23 cellular contexts compared by ENCODE assay signal in genomic region chr4:20528508-20528907, GRCh38.
DNase-seq lines count a peak whose midpoint lies in the region; ATAC-seq and TF ChIP-seq lines count a peak whose summit lies in the region.
"Had no signal": no experiment of that assay in that cellular context is flagged by ENCODE, and none has a peak within 500 bp of the region (broad histone marks: within the 10 kb centered on the region; RNA-seq: fewer than 3 reads in every experiment).

No MANE protein-coding gene starts in this region.

- CTCF ChIA-PET in activated naive CD4-positive, alpha-beta T cell treated with anti-CD3 and anti-CD28 coated beads, Interleukin-2, amount 10 ng/mL, durations not matched to agents 7 days and 5 days (lab: Charles Lee): no interaction called here

- H3K27me3 Mint-ChIP-seq in activated naive CD4-positive, alpha-beta T cell treated with anti-CD3 and anti-CD28 coated beads, Interleukin-2, amount 10 ng/mL, durations not matched to agents 7 days and 5 days: no peaks in the 10 kb centered on the region
- H3K27me3 Mint-ChIP-seq: activated T-cell treated with anti-CD3 and anti-CD28 coated beads, Interleukin-2, amount 50 U/mL, for 24 hours; central memory CD8-positive, alpha-beta T cell; stimulated activated naive CD8-positive, alpha-beta T cell treated with anti-CD3 and anti-CD28 coated beads, Interleukin-15, amount 100 ng/mL, for 72 hours; type B pancreatic cell had no signal

- H3K4me1 Mint-ChIP-seq in activated naive CD4-positive, alpha-beta T cell treated with anti-CD3 and anti-CD28 coated beads, Interleukin-2, amount 10 ng/mL, durations not matched to agents 7 days and 5 days: no peaks in the 10 kb centered on the region
- H3K4me1 Mint-ChIP-seq: central memory CD8-positive, alpha-beta T cell; stimulated activated naive CD8-positive, alpha-beta T cell treated with anti-CD3 and anti-CD28 coated beads, Interleukin-15, amount 100 ng/mL, for 72 hours had no signal

- peak overlapping the region; percentile 48 for H3K27ac ChIP-seq in foreskin keratinocyte
- H3K27ac ChIP-seq: hepatocyte had no signal

- no peaks in the 10 kb centered on the region for H3K36me3 Mint-ChIP-seq in activated naive CD4-positive, alpha-beta T cell treated with anti-CD3 and anti-CD28 coated beads, Interleukin-2, amount 10 ng/mL, durations not matched to agents 7 days and 5 days

- no peak overlapping the region for H3K4me3 Mint-ChIP-seq in activated naive CD4-positive, alpha-beta T cell treated with anti-CD3 and anti-CD28 coated beads, Interleukin-2, amount 10 ng/mL, durations not matched to agents 7 days and 5 days
- H3K4me3 Mint-ChIP-seq: activated CD8-positive, alpha-beta T cell treated with anti-CD3 and anti-CD28 coated beads, Interleukin-2, amount 10 ng/mL, durations not matched to agents 7 days and 5 days; activated T-cell treated with anti-CD3 and anti-CD28 coated beads, Interleukin-2, amount 50 U/mL, for 24 hours; central memory CD8-positive, alpha-beta T cell; stimulated activated naive CD8-positive, alpha-beta T cell treated with anti-CD3 and anti-CD28 coated beads, Interleukin-15, amount 100 ng/mL, for 72 hours; type B pancreatic cell had no signal

- no peak for TF ChIP-seq CTCF in foreskin keratinocyte (conservative IDR thresholded peaks at IDR 0.05)

- H3K9me3 Mint-ChIP-seq in activated naive CD4-positive, alpha-beta T cell treated with anti-CD3 and anti-CD28 coated beads, Interleukin-2, amount 10 ng/mL, durations not matched to agents 7 days and 5 days: no peaks in the 10 kb centered on the region
- H3K9me3 Mint-ChIP-seq: activated T-cell treated with anti-CD3 and anti-CD28 coated beads, Interleukin-2, amount 50 U/mL, for 24 hours; central memory CD8-positive, alpha-beta T cell; stimulated activated naive CD8-positive, alpha-beta T cell treated with anti-CD3 and anti-CD28 coated beads, Interleukin-15, amount 100 ng/mL, for 72 hours; type B pancreatic cell had no signal

- ATAC-seq in foreskin keratinocyte: peak; percentile 76
- ATAC-seq: activated CD8-positive, alpha-beta T cell treated with anti-CD3 and anti-CD28 coated beads, Interleukin-2, amount 10 ng/mL, durations not matched to agents 7 days and 5 days; Panc1; stimulated activated naive CD8-positive, alpha-beta T cell treated with anti-CD3 and anti-CD28 coated beads, Interleukin-15, amount 100 ng/mL, for 72 hours had no signal

- H3K27me3 ChIP-seq in foreskin keratinocyte: no peaks in the 10 kb centered on the region
- H3K27me3 ChIP-seq: BE2C, hepatocyte had no signal

- no peak overlapping the region for H3K27ac Mint-ChIP-seq in activated naive CD4-positive, alpha-beta T cell treated with anti-CD3 and anti-CD28 coated beads, Interleukin-2, amount 10 ng/mL, durations not matched to agents 7 days and 5 days
- H3K27ac Mint-ChIP-seq: activated CD8-positive, alpha-beta T cell treated with anti-CD3 and anti-CD28 coated beads, Interleukin-2, amount 10 ng/mL, durations not matched to agents 7 days and 5 days; activated T-cell treated with anti-CD3 and anti-CD28 coated beads, Interleukin-2, amount 50 U/mL, for 24 hours; stimulated activated naive CD8-positive, alpha-beta T cell treated with anti-CD3 and anti-CD28 coated beads, Interleukin-15, amount 100 ng/mL, for 72 hours; type B pancreatic cell had no signal

- DNase-seq in HCEC 1CT (peak; percentile 68), amniotic epithelial cell (ENCODE audit: low read depth) (peak; percentile 60), foreskin keratinocyte (peak in 1 of 2 donors; percentile 25), stromal cell of bone marrow (ENCODE audit: low read depth) (peak; percentile 17), activated T-cell treated with anti-CD3 and anti-CD28 coated beads for 4 hours (no peak)
- no peak for DNase-seq in activated naive CD4-positive, alpha-beta T cell treated with anti-CD3 and anti-CD28 coated beads, Interleukin-2, amount 50 U/mL, for 16 hours
- no peak for DNase-seq in activated naive CD4-positive, alpha-beta T cell treated with anti-CD3 and anti-CD28 coated beads, Interleukin-2, amount 10 ng/mL, durations not matched to agents 7 days and 5 days
- DNase-seq: activated CD4-positive, CD25-positive, alpha-beta regulatory T cell; activated CD8-positive, alpha-beta T cell treated with anti-CD3 and anti-CD28 coated beads, Interleukin-2, amount 10 ng/mL, durations not matched to agents 7 days and 5 days; activated naive CD4-positive, alpha-beta T cell; activated T-cell treated with anti-CD3 and anti-CD28 coated beads, Interleukin-2, amount 50 U/mL, for 24 hours; BE2C; COR-L47; NCI-H1930; NCI-H446; retina; stimulated activated CD4-positive, alpha-beta T cell treated with anti-CD3 and anti-CD28 coated beads, Interleukin-4, amount 100 ng/mL, for 4 hours; stimulated activated naive CD8-positive, alpha-beta T cell treated with anti-CD3 and anti-CD28 coated beads, Interleukin-15, amount 100 ng/mL, for 72 hours; T-helper 9 cell had no signal

- H3K4me1 ChIP-seq in foreskin keratinocyte: no peaks in the 10 kb centered on the region
- H3K4me1 ChIP-seq: BE2C had no signal

Comparison
In these comparisons a context has a peak if more than half of its experiments do, and no peak if none do; other contexts are left out.
1. DNase-seq: peak in HCEC 1CT (single experiment), amniotic epithelial cell (single experiment) and stromal cell of bone marrow (single experiment); none in activated naive CD4-positive, alpha-beta T cell treated with anti-CD3 and anti-CD28 coated beads, Interleukin-2, amount 50 U/mL, for 16 hours (single experiment), activated naive CD4-positive, alpha-beta T cell treated with anti-CD3 and anti-CD28 coated beads, Interleukin-2, amount 10 ng/mL, durations not matched to agents 7 days and 5 days (single experiment) and activated T-cell treated with anti-CD3 and anti-CD28 coated beads for 4 hours (single experiment).